12 cellular contexts compared by ENCODE assay signal in genomic region chr4:25448379-25449109, GRCh38.
A peak's percentile ranks its signal among the peaks of the same experiment; 100 is the strongest.
DNase-seq lines count a peak whose midpoint lies in the region; ATAC-seq, FAIRE-seq and TF ChIP-seq lines count a peak whose summit lies in the region.
"Had no signal": no experiment of that assay in that cellular context is flagged by ENCODE, and none has a peak within 500 bp of the region (broad histone marks: within the 10 kb centered on the region; RNA-seq: fewer than 3 reads in every experiment).

No MANE protein-coding gene starts in this region.

- TF ChIP-seq CTCF in endothelial cell of umbilical vein (IDR thresholded peaks at IDR 0.05; ENCODE audit: extremely low read depth in 1 of 2, insufficient read depth in 1 of 2, low read depth in 1 of 2, low read length in 2 of 2), result no peak
- no peak for TF ChIP-seq CTCF in osteoblast (IDR thresholded peaks at IDR 0.05; ENCODE audit: extremely low read depth, low read depth, low read length)
- no peak for TF ChIP-seq CTCF in GM13977 (IDR thresholded peaks at IDR 0.05; ENCODE audit: extremely low read depth, insufficient read depth, missing control alignments)

- 69 to 77% methylated on average over 5 of the region's 5 CpGs for WGBS in aorta, 2 donors

- H4K20me1 ChIP-seq in endothelial cell of umbilical vein (replicated peaks; ENCODE audit: control insufficient read depth, extremely low read depth, insufficient read depth, low read length) (no peaks in the 10 kb centered on the region), osteoblast (ENCODE audit: insufficient read depth, low read length) (no peaks in the 10 kb centered on the region)

- intact Hi-C loops in endothelial cell of umbilical vein (cut with micrococcal nuclease), result loop anchor here (10.0 kb wide), 1 partner anchor 536 kb away; no protein-coding TSS in a partner anchor
- intact Hi-C loops in aorta (cut with DNase I), result no loop called here

- no peaks in the 10 kb centered on the region for H3K9me1 ChIP-seq in endothelial cell of umbilical vein (replicated peaks; ENCODE audit: control insufficient read depth, extremely low read depth, insufficient read depth, low read length)

- peak; percentile 91 for DNase-seq in EL
- peak; percentile 35 for DNase-seq in NCI-H226
- peak; percentile 25 for DNase-seq in endothelial cell of umbilical vein (ENCODE audit: low read depth, low spot score)
- peak; percentile 22 for DNase-seq in osteoblast (ENCODE audit: insufficient read length, low spot score, missing footprints)
- no peak for DNase-seq in GM13977 (ENCODE audit: low spot score)
- no peak for DNase-seq in effector CD8-positive, alpha-beta T cell (lab: John Stamatoyannopoulos, UW)
- DNase-seq in aorta, result no peak
- DNase-seq: activated CD8-positive, alpha-beta memory T cell treated with anti-CD3 and anti-CD28 coated beads for 24 hours; effector CD4-positive, alpha-beta T cell; substantia nigra had no signal

- H3K9me3 ChIP-seq in endothelial cell of umbilical vein (replicated peaks; ENCODE audit: control insufficient read depth, insufficient read depth, low read length) (no peaks in the 10 kb centered on the region), osteoblast (ENCODE audit: low read depth, low read length) (no peaks in the 10 kb centered on the region), aorta (ENCODE audit: control insufficient read depth, low read length) (no peaks in the 10 kb centered on the region)

- H3K27me3 ChIP-seq in endothelial cell of umbilical vein (ENCODE audit: control insufficient read depth in 2 of 2, insufficient read depth in 2 of 2, low read length in 2 of 2), result no peaks in the 10 kb centered on the region
- no peaks in the 10 kb centered on the region for H3K27me3 ChIP-seq in osteoblast (ENCODE audit: insufficient read depth, low read length)
- no peaks in the 10 kb centered on the region for H3K27me3 ChIP-seq in aorta (ENCODE audit: control insufficient read depth in 1 of 2, insufficient read depth in 2 of 2, low read length in 1 of 2)
- H3K27me3 ChIP-seq: hepatocyte had no signal

- CTCF ChIA-PET in endothelial cell of umbilical vein (lab: Charles Lee), result interaction anchor here (0.7 to 2.1 kb wide), 5 partner anchors 8 to 483 kb away, joined by 3 to 11 read pairs (median 4); no protein-coding TSS in a partner anchor

- no peak overlapping the region for H2AFZ ChIP-seq in endothelial cell of umbilical vein (ENCODE audit: low read depth, low read length)
- no peak overlapping the region for H2AFZ ChIP-seq in osteoblast (ENCODE audit: low read length)
- H2AFZ ChIP-seq: hepatocyte had no signal

- POLR2A ChIA-PET in endothelial cell of umbilical vein (lab: Charles Lee), result interaction anchor here (0.6 to 1.1 kb wide), 3 partner anchors 9 to 230 kb away, joined by 3 to 5 read pairs (median 4); no protein-coding TSS in a partner anchor

- H3K27ac ChIP-seq in endothelial cell of umbilical vein (ENCODE audit: insufficient read depth, low read depth, low read length) (no peak overlapping the region), osteoblast (ENCODE audit: low read depth, low read length) (no peak overlapping the region), aorta (ENCODE audit: low read depth in 1 of 2, low read length in 2 of 2) (no peak overlapping the region)

- H3K4me2 ChIP-seq in endothelial cell of umbilical vein (ENCODE audit: insufficient read depth, low read length), result no peak overlapping the region
- H3K4me2 ChIP-seq in osteoblast (ENCODE audit: insufficient read depth, low read length), result no peak overlapping the region
- H3K4me2 ChIP-seq: hepatocyte had no signal

- H3K4me3 ChIP-seq in endothelial cell of umbilical vein (replicated peaks in 1 of 3; ENCODE audit: insufficient read depth in 1 of 3, low read depth in 1 of 3, low read length in 3 of 3), result no peak overlapping the region
- no peak overlapping the region for H3K4me3 ChIP-seq in osteoblast (ENCODE audit: insufficient read depth, low read length)
- no peak overlapping the region for H3K4me3 ChIP-seq in aorta (ENCODE audit: low read length in 2 of 2)
- H3K4me3 ChIP-seq: hepatocyte had no signal

- H3K36me3 ChIP-seq in endothelial cell of umbilical vein (ENCODE audit: control insufficient read depth in 2 of 2, extremely low read depth in 1 of 2, insufficient read depth in 2 of 2, low read length in 2 of 2), result no peaks in the 10 kb centered on the region
- H3K36me3 ChIP-seq in osteoblast (ENCODE audit: insufficient read depth, low read length), result no peaks in the 10 kb centered on the region
- H3K36me3 ChIP-seq in aorta (ENCODE audit: control insufficient read depth in 1 of 2, insufficient read depth in 2 of 2, low read length in 1 of 2), result no peaks in the 10 kb centered on the region

- FAIRE-seq in endothelial cell of umbilical vein (lab: Jason Lieb, UNC), result no peak

- H3K79me2 ChIP-seq in endothelial cell of umbilical vein (ENCODE audit: control insufficient read depth, insufficient read depth, low read length) (no peaks in the 10 kb centered on the region), osteoblast (ENCODE audit: insufficient read depth, low read length) (no peaks in the 10 kb centered on the region)
- H3K79me2 ChIP-seq: hepatocyte had no signal

- in situ Hi-C loops in GM13977 (cut with MboI; ENCODE audit: low pct_unique_long_range_greater_than_20kb, low sequenced_read_pairs, unreplicated experiment), result loop anchor here (25.0 kb wide), 1 partner anchor 314 kb away; no protein-coding TSS in a partner anchor

- no peak for TF ChIP-seq POLR2A in endothelial cell of umbilical vein (IDR thresholded peaks at IDR 0.05; ENCODE audit: low read depth, low read length)

- no TSS peak for BruUV-seq in endothelial cell of umbilical vein (replicated peaks; lab: Mats Ljungman, UMichigan)

- ATAC-seq in GM21423 (IDR thresholded peaks at IDR 0.05; ENCODE audit: unreplicated experiment) (no peak), aorta (ENCODE audit: low FRiP score) (no peak)

- H3K4me1 ChIP-seq in endothelial cell of umbilical vein (ENCODE audit: control insufficient read depth, extremely low read depth, insufficient read depth, low read length) (no peaks in the 10 kb centered on the region), osteoblast (ENCODE audit: insufficient read depth, low read length) (peaks cover 12% of the 10 kb centered on the region), aorta (ENCODE audit: control insufficient read depth in 1 of 2, insufficient read depth in 2 of 2, low read length in 2 of 2) (no peaks in the 10 kb centered on the region)

- no peak overlapping the region for H3K9ac ChIP-seq in endothelial cell of umbilical vein (replicated peaks; ENCODE audit: extremely low read depth, insufficient read depth, low read length)

- dilution Hi-C loops in endothelial cell of umbilical vein (cut with MboI; ENCODE audit: extremely low pct_ligation_motif_present, low sequenced_read_pairs), result no loop called here

TF ChIP-seq in endothelial cell of umbilical vein, 7 proteins besides CTCF, POLR2A, EP300 and RAD21:
- TF ChIP-seq EZH2 (IDR thresholded peaks at IDR 0.05; ENCODE audit: borderline replicate concordance, low read depth, low read length, severe bottlenecking), result no peak
- TF ChIP-seq GATA2 (IDR thresholded peaks at IDR 0.05; ENCODE audit: insufficient read depth, insufficient read length, low read depth, low read length), result no peak
- TF ChIP-seq POLR2AphosphoS5 (IDR thresholded peaks at IDR 0.05; ENCODE audit: insufficient read depth, low read depth, low read length), result no peak
- no peak for TF ChIP-seq JUN (IDR thresholded peaks at IDR 0.05; ENCODE audit: borderline replicate concordance, insufficient read depth, insufficient read length, low read depth)
- TF ChIP-seq MYC (IDR thresholded peaks at IDR 0.05; ENCODE audit: low read depth, low read length), result no peak
- TF ChIP-seq FOS (IDR thresholded peaks at IDR 0.05; ENCODE audit: borderline replicate concordance, insufficient read depth, low read length), result no peak
- no peak for TF ChIP-seq MAX (IDR thresholded peaks at IDR 0.05; ENCODE audit: insufficient read depth, insufficient read length)

Comparison
In these comparisons a context has a peak if more than half of its experiments do, and no peak if none do; other contexts are left out.
1. DNase-seq: peak in EL (single experiment), NCI-H226 (single experiment), endothelial cell of umbilical vein (single experiment) and osteoblast (single experiment); none in GM13977 (single experiment), effector CD8-positive, alpha-beta T cell (single experiment) and aorta (0 of 2).